ENCODE assay signal across 19 cellular contexts in genomic region chr5:22625451-22625850, GRCh38.
"Had no signal": no experiment of that assay in that cellular context is flagged by ENCODE, and none has a peak within 500 bp of the region (broad histone marks: within the 10 kb centered on the region; RNA-seq: fewer than 3 reads in every experiment).

No MANE protein-coding gene starts in this region.

- H3K27me3 ChIP-seq: dorsolateral prefrontal cortex, esophagus muscularis mucosa, foreskin keratinocyte, gastroesophageal sphincter, heart left ventricle, hepatocyte, left lung had no signal

- H3K4me3 ChIP-seq: coronary artery, dorsolateral prefrontal cortex, esophagus muscularis mucosa, gastroesophageal sphincter, heart left ventricle, hepatocyte, left lung, lower lobe of right lung had no signal

- H3K27ac ChIP-seq: coronary artery, dorsolateral prefrontal cortex, esophagus muscularis mucosa, foreskin keratinocyte, gastroesophageal sphincter, heart left ventricle, hepatocyte, left lung, lower lobe of right lung had no signal

- H2AFZ ChIP-seq: hepatocyte had no signal

- H3K4me2 ChIP-seq: hepatocyte had no signal

- DNase-seq: dermis blood vessel endothelial cell; dorsolateral prefrontal cortex; effector CD4-positive, alpha-beta T cell; effector memory CD4-positive, alpha-beta T cell; heart left ventricle; hypothalamus; immature natural killer cell; islet precursor cell; left cardiac atrium; left ventricle myocardium superior; lower lobe of right lung; mesenchymal stem cell; midbrain had no signal

- H3K9me3 ChIP-seq: esophagus muscularis mucosa had no signal

- ATAC-seq: foreskin keratinocyte, gastroesophageal sphincter, left cardiac atrium, left lung, left ventricle myocardium superior had no signal

- H3K36me3 ChIP-seq: esophagus muscularis mucosa, gastroesophageal sphincter, heart left ventricle, left lung, lower lobe of right lung had no signal

- H3K4me1 ChIP-seq: esophagus muscularis mucosa, foreskin keratinocyte, gastroesophageal sphincter, heart left ventricle, left lung, lower lobe of right lung had no signal
